In genomic region chr7:139702313-139702731, GRCh38 we compare ENCODE assay signal across 11 cellular contexts.
A peak's percentile ranks its signal among the peaks of the same experiment; 100 is the strongest.
DNase-seq lines count a peak whose midpoint lies in the region; ATAC-seq and TF ChIP-seq lines count a peak whose summit lies in the region.
"Had no signal": no experiment of that assay in that cellular context is flagged by ENCODE, and none has a peak within 500 bp of the region (broad histone marks: within the 10 kb centered on the region; RNA-seq: fewer than 3 reads in every experiment).

No MANE protein-coding gene starts in this region.

- no peak overlapping the region for H3K4ac ChIP-seq in mesenchymal stem cell (ENCODE audit: low read depth in 1 of 2, low read length in 2 of 2)

- H3K4me3 ChIP-seq in mesenchymal stem cell (ENCODE audit: insufficient read depth in 1 of 2, low read depth in 1 of 2, low read length in 2 of 2) (no peak overlapping the region), tibial nerve (no peak overlapping the region)

- H3K27me3 Mint-ChIP-seq in natural killer cell (ENCODE audit: low read depth in 2 of 2), result no peaks in the 10 kb centered on the region
- no peaks in the 10 kb centered on the region for H3K27me3 Mint-ChIP-seq in natural killer cell treated with Interleukin-12 subunit alpha and Interleukin-12 subunit beta and Interleukin-15 and Interleukin-18, amount 100 ng/mL, for 72 hours
- H3K27me3 Mint-ChIP-seq in dendritic cell treated with granulocyte-macrophage colony-stimulating factor and Interleukin-4, amounts not matched to agents 40 ng/mL and 50 ng/mL, for 4 days, result no peaks in the 10 kb centered on the region

- no peaks in the 10 kb centered on the region for H3K9me3 Mint-ChIP-seq in natural killer cell
- H3K9me3 Mint-ChIP-seq in natural killer cell treated with Interleukin-12 subunit alpha and Interleukin-12 subunit beta and Interleukin-15 and Interleukin-18, amount 100 ng/mL, for 72 hours, result no peaks in the 10 kb centered on the region
- H3K9me3 Mint-ChIP-seq in dendritic cell treated with granulocyte-macrophage colony-stimulating factor and Interleukin-4, amounts not matched to agents 40 ng/mL and 50 ng/mL, for 4 days, result no peaks in the 10 kb centered on the region

- peaks cover 24% of the 10 kb centered on the region for H3K79me1 ChIP-seq in mesenchymal stem cell (replicated peaks; ENCODE audit: low read length, poor library complexity, severe bottlenecking)

- peaks cover 36% of the 10 kb centered on the region for H3K4me1 ChIP-seq in mesenchymal stem cell (ENCODE audit: control insufficient read depth, insufficient read depth, low read depth, low read length)
- peaks cover 0 to 24% (median 4%) of the 10 kb centered on the region in 4 donors for H3K4me1 ChIP-seq in tibial nerve

- H3K36me3 Mint-ChIP-seq in natural killer cell, result no peaks in the 10 kb centered on the region
- H3K36me3 Mint-ChIP-seq in natural killer cell treated with Interleukin-12 subunit alpha and Interleukin-12 subunit beta and Interleukin-15 and Interleukin-18, amount 100 ng/mL, for 72 hours, result peaks cover 22% of the 10 kb centered on the region
- peaks cover 42% of the 10 kb centered on the region for H3K36me3 Mint-ChIP-seq in dendritic cell treated with granulocyte-macrophage colony-stimulating factor and Interleukin-4, amounts not matched to agents 40 ng/mL and 50 ng/mL, for 4 days (ENCODE audit: low read depth)

- H2BK5ac ChIP-seq in mesenchymal stem cell (ENCODE audit: low read depth, low read length, poor library complexity, severe bottlenecking), result no peak overlapping the region

- TF ChIP-seq CTCF in natural killer cell (IDR thresholded peaks at IDR 0.05) (no peak), tibial nerve (IDR thresholded peaks at IDR 0.05) (no peak)

- no peak for ATAC-seq in natural killer cell
- ATAC-seq in natural killer cell treated with Interleukin-12 subunit alpha and Interleukin-12 subunit beta and Interleukin-15 and Interleukin-18, amount 100 ng/mL, for 72 hours, result no peak
- no peak for ATAC-seq in GM21723 (IDR thresholded peaks at IDR 0.05; ENCODE audit: unreplicated experiment)
- ATAC-seq: HCT116 had no signal

- TF ChIP-seq POLR2A in tibial nerve (IDR thresholded peaks at IDR 0.05), result no peak

- no peak overlapping the region for H2BK120ac ChIP-seq in mesenchymal stem cell (ENCODE audit: low read depth, low read length)

- H2BK15ac ChIP-seq in mesenchymal stem cell (ENCODE audit: low read depth, poor library complexity, severe bottlenecking), result no peak overlapping the region

- no peak overlapping the region for H2AFZ ChIP-seq in mesenchymal stem cell (ENCODE audit: low read depth, low read length)

- H3K27me3 ChIP-seq in mesenchymal stem cell (ENCODE audit: control insufficient read depth in 1 of 2, insufficient read depth in 1 of 2, low read length in 2 of 2), result no peaks in the 10 kb centered on the region
- H3K27me3 ChIP-seq in tibial nerve, result no peaks in the 10 kb centered on the region

- no peak overlapping the region for H3K4me3 Mint-ChIP-seq in natural killer cell
- no peak overlapping the region for H3K4me3 Mint-ChIP-seq in natural killer cell treated with Interleukin-12 subunit alpha and Interleukin-12 subunit beta and Interleukin-15 and Interleukin-18, amount 100 ng/mL, for 72 hours
- H3K4me3 Mint-ChIP-seq in dendritic cell treated with granulocyte-macrophage colony-stimulating factor and Interleukin-4, amounts not matched to agents 40 ng/mL and 50 ng/mL, for 4 days, result no peak overlapping the region

- intact Hi-C loops in natural killer cell (cut with micrococcal nuclease), result no loop called here
- intact Hi-C loops in dendritic cell treated with granulocyte-macrophage colony-stimulating factor and Interleukin-4, amounts not matched to agents 40 ng/mL and 50 ng/mL, for 4 days (cut with micrococcal nuclease), result loop anchor here (2.0 kb wide), 1 partner anchor 16 kb away; no protein-coding TSS in a partner anchor

- DNase-seq in natural killer cell (no peak), mesenchymal stem cell (no peak), cerebellar cortex (ENCODE audit: low spot score) (no peak), NCI-H526 treated with DMSO at 0.1 percent for 48 hours (lab: John Stamatoyannopoulos, UW) (no peak), tibial nerve (ENCODE audit: low spot score in 2 of 2) (no peak)
- DNase-seq in natural killer cell treated with Interleukin-12 subunit alpha and Interleukin-12 subunit beta and Interleukin-15 and Interleukin-18, amount 100 ng/mL, for 72 hours (ENCODE audit: low spot score), result no peak
- DNase-seq: activated CD8-positive, alpha-beta memory T cell treated with anti-CD3 and anti-CD28 coated beads for 24 hours; MV-4-11 had no signal

- H3K27ac ChIP-seq in mesenchymal stem cell (ENCODE audit: low read length, poor library complexity, severe bottlenecking), result no peak overlapping the region
- H3K27ac ChIP-seq in tibial nerve, result peak overlapping the region in 2 of 4 donors; percentile 27 to 28

- H3K9ac ChIP-seq in mesenchymal stem cell (ENCODE audit: low read length), result no peak overlapping the region

- peaks cover 51 to 56% of the 10 kb centered on the region in 2 donors for H3K4me1 Mint-ChIP-seq in natural killer cell
- peaks cover 64 to 66% of the 10 kb centered on the region in 2 donors for H3K4me1 Mint-ChIP-seq in natural killer cell treated with Interleukin-12 subunit alpha and Interleukin-12 subunit beta and Interleukin-15 and Interleukin-18, amount 100 ng/mL, for 72 hours (ENCODE audit: low read depth in 2 of 2)
- peaks cover 55% of the 10 kb centered on the region for H3K4me1 Mint-ChIP-seq in dendritic cell treated with granulocyte-macrophage colony-stimulating factor and Interleukin-4, amounts not matched to agents 40 ng/mL and 50 ng/mL, for 4 days (ENCODE audit: low read depth)

- no peak for TF ChIP-seq EP300 in tibial nerve (IDR thresholded peaks at IDR 0.05)

- H3K23ac ChIP-seq in mesenchymal stem cell (ENCODE audit: low read length in 2 of 2), result no peak overlapping the region

- H4K8ac ChIP-seq in mesenchymal stem cell (ENCODE audit: low read length), result peak overlapping the region; percentile 31

- H3K4me2 ChIP-seq in mesenchymal stem cell (ENCODE audit: low read length, poor library complexity, severe bottlenecking), result no peak overlapping the region

- peak overlapping the region in 1 of 2 experiments; percentile 58 for H3K18ac ChIP-seq in mesenchymal stem cell (ENCODE audit: low read depth in 1 of 2, low read length in 2 of 2)

- H3K14ac ChIP-seq in mesenchymal stem cell (ENCODE audit: low read length in 2 of 2), result no peak overlapping the region

- H2BK12ac ChIP-seq in mesenchymal stem cell (ENCODE audit: low read length in 2 of 2), result peak overlapping the region in 1 of 2 experiments; percentile 25

- H2AK5ac ChIP-seq in mesenchymal stem cell (ENCODE audit: low read length, severe bottlenecking), result no peak overlapping the region

- H3K36me3 ChIP-seq in mesenchymal stem cell (ENCODE audit: control insufficient read depth in 1 of 2, insufficient read depth in 2 of 2, low read depth in 1 of 2, low read length in 2 of 2) (peaks cover 50 to 60% of the 10 kb centered on the region in 2 experiments), tibial nerve (peaks cover 0 to 33% (median 0%) of the 10 kb centered on the region in 3 donors)

- peak overlapping the region; percentile 68 to 76 for H3K27ac Mint-ChIP-seq in natural killer cell
- H3K27ac Mint-ChIP-seq in natural killer cell treated with Interleukin-12 subunit alpha and Interleukin-12 subunit beta and Interleukin-15 and Interleukin-18, amount 100 ng/mL, for 72 hours, result peak overlapping the region in 1 of 2 donors; percentile 96
- H3K27ac Mint-ChIP-seq in dendritic cell treated with granulocyte-macrophage colony-stimulating factor and Interleukin-4, amounts not matched to agents 40 ng/mL and 50 ng/mL, for 4 days, result peak overlapping the region; percentile 64

- H4K91ac ChIP-seq in mesenchymal stem cell (ENCODE audit: low read length), result no peak overlapping the region

- H3K9me3 ChIP-seq in mesenchymal stem cell (ENCODE audit: control insufficient read depth, low read length) (no peaks in the 10 kb centered on the region), tibial nerve (no peaks in the 10 kb centered on the region)

- WGBS in mesenchymal stem cell, result 71% methylated on average over 8 of the region's 8 CpGs
- WGBS in tibial nerve, 2 donors, result 37 to 51% methylated on average over 5 of the region's 8 CpGs
